ENCODE assay signal across 1 cellular context in genomic region chr17:36498155-36498554, GRCh38.
TF ChIP-seq lines count a peak whose summit lies in the region.

No MANE protein-coding gene starts in this region.

TF ChIP-seq in H1, 55 proteins besides CTCF, POLR2A, EP300 and RAD21:
- TF ChIP-seq CHD1 (IDR thresholded peaks at IDR 0.05; ENCODE audit: low read depth, low read length): no peak
- no peak for TF ChIP-seq GABPA (IDR thresholded peaks at IDR 0.05; ENCODE audit: borderline replicate concordance, insufficient read depth, low read length)
- TF ChIP-seq BCL11A (IDR thresholded peaks at IDR 0.05; ENCODE audit: low read depth in 2 of 2, low read length in 2 of 2): no peak
- TF ChIP-seq CHD2 (IDR thresholded peaks at IDR 0.05; ENCODE audit: low read length): no peak
- peak; percentile 60; the same call in 1 of the 2 replicates for TF ChIP-seq POLR2AphosphoS5 (IDR thresholded peaks at IDR 0.05; ENCODE audit: low read depth, low read length)
- TF ChIP-seq CHD7 (IDR thresholded peaks at IDR 0.05; ENCODE audit: insufficient replicate concordance, low read length): no peak
- no peak for TF ChIP-seq POU5F1 (IDR thresholded peaks at IDR 0.05; ENCODE audit: low read depth, low read length)
- no peak for TF ChIP-seq SIRT6 (IDR thresholded peaks at IDR 0.05; ENCODE audit: low read length)
